In genomic region chr11:12410006-12410728, GRCh38 we compare ENCODE assay signal across 8 cellular contexts. TPM values are rescaled to one million over a fixed set of nuclear protein-coding genes. Genes with fewer than 3 reads are reported as not detected.
DNase-seq lines count a peak whose midpoint lies in the region; ATAC-seq, FAIRE-seq and TF ChIP-seq lines count a peak whose summit lies in the region.

No MANE protein-coding gene starts in this region.

- WGBS in K562 (ENCODE audit: insufficient coverage, low coverage, missing lambda C conversion rate), result 4% methylated on average over 9 of the region's 10 CpGs

- CTCF ChIA-PET in K562 (lab: Yijun Ruan, JAX; ENCODE audit: low intra/inter-chr PET ratio), result no interaction called here

- FAIRE-seq in K562 (lab: Jason Lieb, UNC), result no peak

- H3K9ac ChIP-seq in K562 (ENCODE audit: insufficient read depth in 1 of 2, low read depth in 2 of 2, low read length in 2 of 2), result no peak overlapping the region

- POLR2A ChIA-PET in K562 (lab: Yijun Ruan, JAX), result no interaction called here

- H3K27me3 ChIP-seq in K562 (ENCODE audit: control insufficient read depth in 2 of 2, insufficient read depth in 2 of 2, low read length in 2 of 2) (peaks cover 2 to 16% of the 10 kb centered on the region in 2 experiments), layer of hippocampus (ENCODE audit: control insufficient read depth, insufficient read depth, low read length) (no peaks in the 10 kb centered on the region), upper lobe of right lung (no peaks in the 10 kb centered on the region)

- intact Hi-C loops in K562 (cut with micrococcal nuclease), result loop anchor here (5.0 kb wide), 2 partner anchors 187 to 402 kb away; no protein-coding TSS in a partner anchor
- intact Hi-C loops in upper lobe of right lung (cut with DNase I), result no loop called here

- no peak for TF ChIP-seq EP300 in K562 (IDR thresholded peaks at IDR 0.05; ENCODE audit: low read length)

- TF ChIP-seq RAD21 in K562 (CRISPR knock-in tag; conservative IDR thresholded peaks at IDR 0.05 in 1 of 2, IDR thresholded peaks at IDR 0.05 in 1 of 2), result peak in 1 of 2 experiments; percentile 55; a peak in 2 of 4 replicates

- in situ Hi-C loops in K562 (cut with MboI), result loop anchor here (5.0 kb wide), 1 partner anchor 482 kb away; no protein-coding TSS in a partner anchor

- H3K4me2 ChIP-seq in K562 (ENCODE audit: insufficient read depth, low read length), result no peak overlapping the region

- H3K9me1 ChIP-seq in K562 (ENCODE audit: control insufficient read depth, insufficient read depth, low read length), result no peaks in the 10 kb centered on the region

- DNase-seq in NCI-H748 (lab: John Stamatoyannopoulos, UW; ENCODE audit: unreplicated experiment) (peak; percentile 32), NCI-H748 treated with DMSO at 0.1 percent for 48 hours (lab: John Stamatoyannopoulos, UW) (no peak), K562 (ENCODE audit: extremely low read depth in 1 of 4, low spot score in 3 of 4) (no peak), upper lobe of right lung (no peak), NCI-H2171 treated with DMSO at 0.1 percent for 48 hours (lab: John Stamatoyannopoulos, UW) (no peak), iPS-NIHi11 (ENCODE audit: low spot score) (no peak)
- no peak for DNase-seq in stimulated activated CD8-positive, alpha-beta memory T cell treated with anti-CD3 and anti-CD28 coated beads, Interleukin-4, amount 100 ng/mL, for 48 hours

- H3K4me1 ChIP-seq in K562 (replicated peaks in 1 of 2; ENCODE audit: control insufficient read depth in 2 of 2, insufficient read depth in 2 of 2, low read length in 2 of 2) (0 out of 5 replicates have a peak, but pooled peaks cover 0 to 3% of the 10 kb centered on the region in 2 experiments), upper lobe of right lung (peaks cover 48% of the 10 kb centered on the region)

- H3K36me3 ChIP-seq in K562 (ENCODE audit: control insufficient read depth, insufficient read depth, low read length), result no peaks in the 10 kb centered on the region
- H3K36me3 ChIP-seq in upper lobe of right lung, result no peaks in the 10 kb centered on the region

- no TSS peak for BruUV-seq in K562 (replicated peaks; lab: Mats Ljungman, UMichigan)

- no peak; the same call in 1 of the 3 replicates for ATAC-seq in K562
- peak; percentile 22 for ATAC-seq in upper lobe of right lung

- no peaks in the 10 kb centered on the region; the same call in 1 of the 2 replicates for H4K20me1 ChIP-seq in K562 (replicated peaks; ENCODE audit: control insufficient read depth, insufficient read depth, low read length)

- peak in 2 of 3 experiments; percentile 18 to 35; a peak in 2 of 6 replicates for TF ChIP-seq CTCF in K562 (IDR thresholded peaks at IDR 0.05 in 2 of 3, conservative IDR thresholded peaks at IDR 0.05 in 1 of 3; ENCODE audit: insufficient read depth in 2 of 3, low read depth in 1 of 3, low read length in 3 of 3)
- TF ChIP-seq CTCF in upper lobe of right lung (IDR thresholded peaks at IDR 0.05), result peak; percentile 7

- no peak for TF ChIP-seq POLR2A in K562 (conservative IDR thresholded peaks at IDR 0.05)

- H3K79me2 ChIP-seq in K562 (ENCODE audit: control insufficient read depth, insufficient read depth, low read length), result no peaks in the 10 kb centered on the region

- H2AFZ ChIP-seq in K562 (ENCODE audit: low read depth, low read length), result no peak overlapping the region

- no peak overlapping the region for H3K4me3 ChIP-seq in K562
- H3K4me3 ChIP-seq in upper lobe of right lung, result no peak overlapping the region

- H3K27ac ChIP-seq in K562 (ENCODE audit: extremely low read depth, low read depth, low read length), result no peak overlapping the region
- H3K27ac ChIP-seq in layer of hippocampus (ENCODE audit: low read depth, low read length), result peak overlapping the region; percentile 42
- peak overlapping the region; percentile 26 for H3K27ac ChIP-seq in upper lobe of right lung

- no peaks in the 10 kb centered on the region for H3K9me3 ChIP-seq in K562 (replicated peaks; ENCODE audit: control insufficient read depth, insufficient read depth, low read depth, low read length)
- H3K9me3 ChIP-seq in upper lobe of right lung, result no peaks in the 10 kb centered on the region

TF ChIP-seq in K562, 482 proteins besides CTCF, POLR2A, EP300 and RAD21 (continues in another document):
- TF ChIP-seq JUND (IDR thresholded peaks at IDR 0.05; ENCODE audit: borderline replicate concordance, low read depth, low read length), result no peak
- no peak for TF ChIP-seq JUND (tag; IDR thresholded peaks at IDR 0.05; ENCODE audit: borderline replicate concordance, low read depth, low read length)
- TF ChIP-seq ARHGAP35 (IDR thresholded peaks at IDR 0.05; ENCODE audit: partially characterized antibody), result no peak
- no peak for TF ChIP-seq GMEB1 (CRISPR knock-in tag; IDR thresholded peaks at IDR 0.05)
- TF ChIP-seq ZNF57 (CRISPR knock-in tag; IDR thresholded peaks at IDR 0.05), result no peak
- no peak for TF ChIP-seq CREB3 (tag; conservative IDR thresholded peaks at IDR 0.05; ENCODE audit: low read depth)
- no peak for TF ChIP-seq ZNF431 (CRISPR knock-in tag; IDR thresholded peaks at IDR 0.05)
- no peak for TF ChIP-seq CXXC5 (CRISPR knock-in tag; IDR thresholded peaks at IDR 0.05)
- no peak for TF ChIP-seq ZNF324 (CRISPR knock-in tag; IDR thresholded peaks at IDR 0.05)

RNA-seq across cellular contexts. Expression of gene PARVA, which starts 32.8 kb away (rescaled TPM):
- total RNA-seq in K562 (2011; cell fraction: chromatin; rRNA removed; ENCODE audit: low replicate concordance), result not detected in 2 replicates
- total RNA-seq in K562 (2011; cell fraction: nucleolus; rRNA removed), result not detected in 2 replicates
- not detected in 2 replicates for total RNA-seq in K562 (2011; cell fraction: nucleoplasm; rRNA removed)
- total RNA-seq in K562 (2014; rRNA removed), result not detected in 2 replicates
- total RNA-seq in K562 (2014; rRNA removed; fragmentation: Illumina TruSeq; extraction: Trizol), result not detected in 2 replicates
- not detected in 2 replicates for total RNA-seq in K562 (2015; rRNA removed; fragmentation: Illumina TruSeq; extraction: Trizol)
- total RNA-seq in K562 (2021), result 0.11 and 0.20 TPM in 2 replicates
- not detected in 2 replicates for polyA plus RNA-seq in K562 (2011; rRNA removed)
- not detected in 2 replicates for polyA plus RNA-seq in K562 (2011; cell fraction: cytosol; rRNA removed)
- not detected in 2 replicates for polyA plus RNA-seq in K562 (2011; cell fraction: nucleus; rRNA removed)
- 0.05 TPM in 1 of 2 replicates, not detected in the other for polyA plus RNA-seq in K562 (2012)
- not detected in 2 replicates for polyA plus RNA-seq in K562 (2014; fragmentation: Illumina TruSeq; extraction: Trizol)
- polyA plus RNA-seq in K562 (2014; fragmentation: Nextera tagmentation; extraction: Ambion mirVana), result not detected
- polyA plus RNA-seq in K562 (2014; rRNA removed), result not detected in 2 replicates
- polyA minus RNA-seq in K562 (2011; rRNA and poly(A)+ RNA removed), result 0.03 TPM in 1 of 2 replicates, not detected in the other
- polyA minus RNA-seq in K562 (2011; cell fraction: cytosol; rRNA and poly(A)+ RNA removed), result not detected in 2 replicates
- not detected in 2 replicates for polyA minus RNA-seq in K562 (2011; cell fraction: nucleus; rRNA and poly(A)+ RNA removed)
- 84.0 TPM for total RNA-seq in upper lobe of right lung

Comparison
In these comparisons a context has a peak if more than half of its experiments do, and no peak if none do; other contexts are left out.
1. RNA of gene PARVA, which starts 32.8 kb away (total RNA-seq): 84.0 TPM in upper lobe of right lung (single experiment); 0.11 to 0.20 TPM in K562; every median in the first group is over 10 times any median in the second.